In the genomic region with DNA sequence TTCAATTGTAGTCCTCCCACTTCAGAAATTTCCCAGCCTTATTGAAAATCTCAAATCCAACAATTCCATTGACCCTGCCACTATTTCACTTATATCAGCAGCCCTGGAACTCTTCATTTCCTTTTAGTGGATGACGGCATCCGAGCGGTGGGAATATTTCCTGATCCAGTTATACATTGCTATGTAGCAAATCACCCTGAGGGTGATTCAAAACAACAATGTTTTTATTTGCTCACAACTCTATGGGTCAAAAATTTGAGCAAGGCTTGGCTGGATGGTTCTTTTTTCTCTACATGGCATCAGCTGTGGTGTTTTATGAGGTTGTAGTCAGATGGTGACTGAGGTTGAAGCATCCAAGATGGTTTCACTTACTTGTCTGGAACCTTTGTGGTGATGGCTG, we compare ENCODE assay signal across 37 cellular contexts.
"Had no signal": no experiment of that assay in that cellular context is flagged by ENCODE, and none has a peak within 500 bp of the region (broad histone marks: within the 10 kb centered on the region; RNA-seq: fewer than 3 reads in every experiment).

No MANE protein-coding gene starts in this region.

- H3K27me3 Mint-ChIP-seq: activated CD4-positive, alpha-beta T cell treated with anti-CD3 and anti-CD28 coated beads for 36 hours; activated CD4-positive, alpha-beta T cell treated with anti-CD3 and anti-CD28 coated beads, Interleukin-2, amount 10 ng/mL, durations not matched to agents 7 days and 5 days; activated naive CD4-positive, alpha-beta T cell treated with anti-CD3 and anti-CD28 coated beads, Interleukin-2, amount 10 ng/mL, durations not matched to agents 7 days and 5 days; activated naive CD4-positive, alpha-beta T cell treated with anti-CD3 and anti-CD28 coated beads, Interleukin-2, amount 50 U/mL, for 24 hours; activated naive CD8-positive, alpha-beta T cell; activated naive CD8-positive, alpha-beta T cell treated with anti-CD3 and anti-CD28 coated beads, Interleukin-2, amount 10 ng/mL, durations not matched to agents 7 days and 5 days; activated naive CD8-positive, alpha-beta T cell treated with anti-CD3 and anti-CD28 coated beads, Interleukin-2, amount 50 U/mL, for 24 hours; activated T-cell treated with anti-CD3 and anti-CD28 coated beads, Interleukin-2, amount 50 U/mL, for 24 hours had no signal

- H3K27ac Mint-ChIP-seq: activated CD4-positive, alpha-beta memory T cell treated with anti-CD3 and anti-CD28 coated beads, Interleukin-2, amount 10 ng/mL, durations not matched to agents 7 days and 5 days; activated CD4-positive, alpha-beta T cell treated with anti-CD3 and anti-CD28 coated beads for 36 hours; activated CD4-positive, alpha-beta T cell treated with anti-CD3 and anti-CD28 coated beads, Interleukin-2, amount 10 ng/mL, durations not matched to agents 7 days and 5 days; activated CD8-positive, alpha-beta memory T cell treated with anti-CD3 and anti-CD28 coated beads, Interleukin-2, amount 10 ng/mL, durations not matched to agents 7 days and 5 days; activated CD8-positive, alpha-beta T cell treated with anti-CD3 and anti-CD28 coated beads, Interleukin-2, amount 10 ng/mL, durations not matched to agents 7 days and 5 days; activated naive CD4-positive, alpha-beta T cell treated with anti-CD3 and anti-CD28 coated beads, Interleukin-2, amount 10 ng/mL, durations not matched to agents 7 days and 5 days; activated naive CD4-positive, alpha-beta T cell treated with anti-CD3 and anti-CD28 coated beads, Interleukin-2, amount 50 U/mL, for 24 hours; activated naive CD8-positive, alpha-beta T cell; activated naive CD8-positive, alpha-beta T cell treated with anti-CD3 and anti-CD28 coated beads, Interleukin-2, amount 10 ng/mL, durations not matched to agents 7 days and 5 days; activated naive CD8-positive, alpha-beta T cell treated with anti-CD3 and anti-CD28 coated beads, Interleukin-2, amount 50 U/mL, for 24 hours; activated T-cell treated with anti-CD3 and anti-CD28 coated beads, Interleukin-2, amount 50 U/mL, for 24 hours; activated T-helper 2 cell treated with anti-CD3 and anti-CD28 coated beads, Interferon-gamma antibody, Interleukin-2, Interleukin-4, amounts not matched to agents 10 μg/mL and 5 μg/mL and 100 μg/mL, durations not matched to agents 14 hours and 24 hours and 36 hours; brain; T-helper 1 cell treated with Interleukin-12 subunit alpha and Interleukin-12 subunit beta and Interleukin-4 antibody, amounts not matched to agents 30 μg/mL and 1 μg/mL, for 36 hours; T-helper 2 cell treated with Interferon-gamma antibody and Interleukin-4, amounts not matched to agents 5 μg/mL and 100 μg/mL, for 36 hours; WTC11 had no signal

- H3K4me3 ChIP-seq: ascending aorta, breast epithelium had no signal

- DNase-seq: activated CD4-positive, alpha-beta memory T cell treated with anti-CD3 and anti-CD28 coated beads, Interleukin-2, amount 10 ng/mL, durations not matched to agents 7 days and 5 days; activated CD4-positive, alpha-beta T cell treated with anti-CD3 and anti-CD28 coated beads for 1 hour; activated CD4-positive, alpha-beta T cell treated with anti-CD3 and anti-CD28 coated beads for 36 hours; activated CD4-positive, alpha-beta T cell treated with anti-CD3 and anti-CD28 coated beads for 48 hours; activated CD4-positive, alpha-beta T cell treated with anti-CD3 and anti-CD28 coated beads, Interleukin-2, amount 10 ng/mL, durations not matched to agents 7 days and 5 days; activated CD4-positive, alpha-beta T cell treated with anti-CD3 and anti-CD28 coated beads, Interleukin-2, amount 50 U/mL, for 48 hours; activated CD4-positive, CD25-positive, alpha-beta regulatory T cell; activated CD8-positive, alpha-beta memory T cell treated with anti-CD3 and anti-CD28 coated beads for 24 hours; activated CD8-positive, alpha-beta memory T cell treated with anti-CD3 and anti-CD28 coated beads, Interleukin-2, amount 10 ng/mL, durations not matched to agents 7 days and 5 days; activated CD8-positive, alpha-beta memory T cell treated with anti-CD3 and anti-CD28 coated beads, Interleukin-2, amount 50 U/mL, for 48 hours; activated CD8-positive, alpha-beta T cell treated with anti-CD3 and anti-CD28 coated beads, Interleukin-2, amount 10 ng/mL, durations not matched to agents 7 days and 5 days; activated effector memory CD4-positive, alpha-beta T cell treated with Interleukin-2 at 50 U/mL for 16 hours; activated gamma-delta T cell; activated naive CD4-positive, alpha-beta T cell treated with anti-CD3 and anti-CD28 coated beads, Interleukin-2, amount 10 ng/mL, durations not matched to agents 7 days and 5 days; activated naive CD4-positive, alpha-beta T cell treated with Interleukin-2 at 50 U/mL for 16 hours; activated naive CD8-positive, alpha-beta T cell treated with anti-CD3 and anti-CD28 coated beads, Interleukin-2, amount 10 ng/mL, durations not matched to agents 7 days and 5 days; activated naive CD8-positive, alpha-beta T cell treated with anti-CD3 and anti-CD28 coated beads, Interleukin-2, amount 50 U/mL, for 24 hours; activated T-cell treated with anti-CD3 and anti-CD28 coated beads, Interleukin-2, amount 50 U/mL, for 24 hours; activated T-cell treated with anti-CD3 and anti-CD28 coated beads, Interleukin-2, amount 50 U/mL, for 48 hours; amygdala; anterior cingulate cortex; central memory CD4-positive, alpha-beta T cell; SW 1271; T-helper 1 cell; T-helper 2 cell; T-helper 9 cell; WERI-Rb-1 had no signal

- H3K4me1 Mint-ChIP-seq: activated CD4-positive, alpha-beta memory T cell treated with anti-CD3 and anti-CD28 coated beads, Interleukin-2, amount 10 ng/mL, durations not matched to agents 7 days and 5 days; brain; WTC11 had no signal

- H3K9me3 Mint-ChIP-seq: brain had no signal

- H3K4me3 Mint-ChIP-seq: activated CD4-positive, alpha-beta memory T cell treated with anti-CD3 and anti-CD28 coated beads, Interleukin-2, amount 10 ng/mL, durations not matched to agents 7 days and 5 days; activated CD4-positive, alpha-beta T cell treated with anti-CD3 and anti-CD28 coated beads for 36 hours; activated CD4-positive, alpha-beta T cell treated with anti-CD3 and anti-CD28 coated beads, Interleukin-2, amount 10 ng/mL, durations not matched to agents 7 days and 5 days; activated CD8-positive, alpha-beta memory T cell treated with anti-CD3 and anti-CD28 coated beads, Interleukin-2, amount 10 ng/mL, durations not matched to agents 7 days and 5 days; activated CD8-positive, alpha-beta T cell treated with anti-CD3 and anti-CD28 coated beads, Interleukin-2, amount 10 ng/mL, durations not matched to agents 7 days and 5 days; activated naive CD4-positive, alpha-beta T cell treated with anti-CD3 and anti-CD28 coated beads, Interleukin-2, amount 10 ng/mL, durations not matched to agents 7 days and 5 days; activated naive CD4-positive, alpha-beta T cell treated with anti-CD3 and anti-CD28 coated beads, Interleukin-2, amount 50 U/mL, for 24 hours; activated naive CD8-positive, alpha-beta T cell; activated naive CD8-positive, alpha-beta T cell treated with anti-CD3 and anti-CD28 coated beads, Interleukin-2, amount 10 ng/mL, durations not matched to agents 7 days and 5 days; activated naive CD8-positive, alpha-beta T cell treated with anti-CD3 and anti-CD28 coated beads, Interleukin-2, amount 50 U/mL, for 24 hours; activated T-cell treated with anti-CD3 and anti-CD28 coated beads, Interleukin-2, amount 50 U/mL, for 24 hours; brain; T-helper 1 cell treated with Interleukin-12 subunit alpha and Interleukin-12 subunit beta and Interleukin-4 antibody, amounts not matched to agents 30 μg/mL and 1 μg/mL, for 36 hours; T-helper 2 cell treated with Interferon-gamma antibody and Interleukin-4, amounts not matched to agents 5 μg/mL and 100 μg/mL, for 36 hours; WTC11 had no signal

- ATAC-seq: activated CD4-positive, alpha-beta T cell treated with anti-CD3 and anti-CD28 coated beads for 36 hours; activated CD4-positive, CD25-positive, alpha-beta regulatory T cell treated with anti-CD3 and anti-CD28 coated beads, Interleukin-2, amount 50 U/mL, for 24 hours; activated CD8-positive, alpha-beta memory T cell treated with anti-CD3 and anti-CD28 coated beads, Interleukin-2, amount 10 ng/mL, durations not matched to agents 7 days and 5 days; activated CD8-positive, alpha-beta T cell treated with anti-CD3 and anti-CD28 coated beads, Interleukin-2, amount 10 ng/mL, durations not matched to agents 7 days and 5 days; activated naive CD8-positive, alpha-beta T cell treated with anti-CD3 and anti-CD28 coated beads, Interleukin-2, amount 50 U/mL, for 24 hours; WTC11 had no signal
